Comparison of ENCODE assay signal across 12 cellular contexts in genomic region chr10:43884516-43885105, GRCh38.
DNase-seq lines count a peak whose midpoint lies in the region; ATAC-seq and TF ChIP-seq lines count a peak whose summit lies in the region.
"Had no signal": no experiment of that assay in that cellular context is flagged by ENCODE, and none has a peak within 500 bp of the region (broad histone marks: within the 10 kb centered on the region; RNA-seq: fewer than 3 reads in every experiment).

No MANE protein-coding gene starts in this region.

- H3K79me1 ChIP-seq in H9 (ENCODE audit: insufficient read depth, low read depth, low read length, poor library complexity, severe bottlenecking), result no peaks in the 10 kb centered on the region

- H3K4ac ChIP-seq in H9 (ENCODE audit: low read depth, low read length), result no peak overlapping the region

- H3K4me3 ChIP-seq in AG10803 (ENCODE audit: low read length), result no peak overlapping the region
- H3K4me3 ChIP-seq: GM23248 had no signal

- no peak overlapping the region for H2AFZ ChIP-seq in H9 (ENCODE audit: low read length)
- H2AFZ ChIP-seq: GM23248 had no signal

- H2BK15ac ChIP-seq in H9 (ENCODE audit: low read depth, low read length), result peak overlapping the region; percentile 62; the same call in 1 of the 2 replicates

- POLR2A ChIA-PET in CD4-positive, alpha-beta T cell (lab: Charles Lee), result interaction anchor here (0.8 kb wide), 1 partner anchor 10 kb away, joined by 3 read pairs; no protein-coding TSS in a partner anchor

- no peak overlapping the region; the same call in 1 of the 2 replicates for H3K14ac ChIP-seq in H9 (ENCODE audit: insufficient read depth, low read length)

- no peaks in the 10 kb centered on the region for H4K20me1 ChIP-seq in H9 (ENCODE audit: control insufficient read depth, insufficient read depth, insufficient read length)

- no peak overlapping the region for H3K23ac ChIP-seq in H9 (ENCODE audit: insufficient read length, low read depth, low read length)

- H3K27ac Mint-ChIP-seq in H9, result no peak overlapping the region
- H3K27ac Mint-ChIP-seq in CD4-positive, alpha-beta T cell, result no peak overlapping the region
- H3K27ac Mint-ChIP-seq: CD14-positive monocyte; CD8-positive, alpha-beta memory T cell had no signal

- H3K27ac ChIP-seq in H9 (ENCODE audit: insufficient read length, low read depth, low read length), result no peak overlapping the region
- no peak overlapping the region for H3K27ac ChIP-seq in CD4-positive, alpha-beta T cell (ENCODE audit: low read depth, low read length)
- H3K27ac ChIP-seq: GM23248 had no signal

- no CpG with 5 or more reads among the region's 7 CpGs for WGBS in H9 (ENCODE audit: extremely low coverage, insufficient read length, low lambda C conversion rate)

- H2BK120ac ChIP-seq in H9 (ENCODE audit: low read depth, low read length, poor library complexity, severe bottlenecking), result no peak overlapping the region

- intact Hi-C loops in CD4-positive, alpha-beta T cell (cut with DNase I, micrococcal nuclease), result no loop called here

- H3K4me2 ChIP-seq in H9 (ENCODE audit: insufficient read depth, insufficient read length, low read length), result no peak overlapping the region

- no peaks in the 10 kb centered on the region for H3K79me2 ChIP-seq in H9 (ENCODE audit: insufficient read depth, low read length)

- H3K27me3 ChIP-seq in H9 (ENCODE audit: insufficient read depth, low read length), result no peaks in the 10 kb centered on the region
- H3K27me3 ChIP-seq in CD4-positive, alpha-beta T cell (ENCODE audit: control insufficient read depth, insufficient read depth, low read length), result no peaks in the 10 kb centered on the region

- no peak overlapping the region for H3K18ac ChIP-seq in H9 (ENCODE audit: insufficient read length, low read depth, low read length)

- H2AK5ac ChIP-seq in H9 (ENCODE audit: insufficient read length, low read length), result no peak overlapping the region

- DNase-seq in AG10803 (ENCODE audit: low read depth) (peak; percentile 51), H9 (no peak), NCI-H524 (lab: John Stamatoyannopoulos, UW) (peak; percentile 50 to 59), left kidney (ENCODE audit: low read depth, low spot score) (peak; percentile 79), HUDEP-2 (lab: John Stamatoyannopoulos, UW; ENCODE audit: unreplicated experiment in 76 of 76) (no peak)
- DNase-seq in CD4-positive, alpha-beta T cell, result no peak
- DNase-seq: CD8-positive, alpha-beta memory T cell; DMS53; GM23248; H7 had no signal

- H4K8ac ChIP-seq in H9 (replicated peaks; ENCODE audit: insufficient read length, low read depth, low read length), result peak overlapping the region; percentile 74

- no peaks in the 10 kb centered on the region for H3K23me2 ChIP-seq in H9 (ENCODE audit: insufficient read length, low read depth, low read length, poor library complexity, severe bottlenecking)

- no peaks in the 10 kb centered on the region for H3K9me3 ChIP-seq in H9 (ENCODE audit: control insufficient read depth, low read depth, low read length)
- H3K9me3 ChIP-seq in CD4-positive, alpha-beta T cell (ENCODE audit: control insufficient read depth, low read length), result no peaks in the 10 kb centered on the region

- no peaks in the 10 kb centered on the region for H3K27me3 Mint-ChIP-seq in H9 (ENCODE audit: low read depth)
- H3K27me3 Mint-ChIP-seq in CD4-positive, alpha-beta T cell, result no peaks in the 10 kb centered on the region

- no peak overlapping the region for H2BK5ac ChIP-seq in H9 (ENCODE audit: insufficient read length, low read length)

- H3K9me3 Mint-ChIP-seq in H9, result no peaks in the 10 kb centered on the region
- no peaks in the 10 kb centered on the region for H3K9me3 Mint-ChIP-seq in CD4-positive, alpha-beta T cell
- H3K9me3 Mint-ChIP-seq: CD14-positive monocyte; CD8-positive, alpha-beta memory T cell had no signal

- H3T11ph ChIP-seq in H9 (ENCODE audit: low read length), result no peak overlapping the region

- H2BK12ac ChIP-seq in H9 (ENCODE audit: insufficient read length, low read depth, low read length), result peak overlapping the region; percentile 92

- no peaks in the 10 kb centered on the region for H3K4me1 ChIP-seq in H9 (ENCODE audit: insufficient read depth, low read length)

- no peak overlapping the region for H3K4me3 Mint-ChIP-seq in H9
- no peak overlapping the region for H3K4me3 Mint-ChIP-seq in CD4-positive, alpha-beta T cell
- H3K4me3 Mint-ChIP-seq: CD14-positive monocyte; CD8-positive, alpha-beta memory T cell had no signal

- no peak for TF ChIP-seq CTCF in AG10803 (conservative IDR thresholded peaks at IDR 0.05; ENCODE audit: low read length)
- TF ChIP-seq CTCF in H9 (conservative IDR thresholded peaks at IDR 0.05), result no peak
- TF ChIP-seq CTCF in CD4-positive, alpha-beta T cell (IDR thresholded peaks at IDR 0.05), result no peak

- no peak overlapping the region for H3K9ac ChIP-seq in H9 (ENCODE audit: extremely low read depth, insufficient read length, low read length)
- H3K9ac ChIP-seq: GM23248 had no signal

- H3K4me1 Mint-ChIP-seq in H9, result peaks cover 6 to 9% of the 10 kb centered on the region in 2 experiments
- no peaks in the 10 kb centered on the region for H3K4me1 Mint-ChIP-seq in CD4-positive, alpha-beta T cell (ENCODE audit: low read depth)
- H3K4me1 Mint-ChIP-seq: CD14-positive monocyte; CD8-positive, alpha-beta memory T cell had no signal

- H2BK20ac ChIP-seq in H9 (ENCODE audit: low read depth, low read length, poor library complexity, severe bottlenecking), result no peak overlapping the region

- CTCF ChIA-PET in CD4-positive, alpha-beta T cell (lab: Charles Lee), result no interaction called here

- no peak overlapping the region for H4K5ac ChIP-seq in H9 (ENCODE audit: insufficient read length, low read depth, low read length)

- no peak for ATAC-seq in CD4-positive, alpha-beta T cell (ENCODE audit: poor library complexity)
- no peak for ATAC-seq in HG03469 (IDR thresholded peaks at IDR 0.05; ENCODE audit: unreplicated experiment)

- no peaks in the 10 kb centered on the region for H3K36me3 Mint-ChIP-seq in H9 (ENCODE audit: insufficient read depth in 1 of 3, low read depth in 3 of 3)
- H3K36me3 Mint-ChIP-seq in CD4-positive, alpha-beta T cell (ENCODE audit: low read depth), result no peaks in the 10 kb centered on the region
- H3K36me3 Mint-ChIP-seq: CD14-positive monocyte; CD8-positive, alpha-beta memory T cell had no signal

- H4K91ac ChIP-seq in H9 (ENCODE audit: insufficient read length, low read depth, low read length), result no peak overlapping the region

- H3K56ac ChIP-seq in H9 (ENCODE audit: insufficient read length, low read depth, low read length), result no peak overlapping the region

Comparison
In these comparisons a context has a peak if more than half of its experiments do, and no peak if none do; other contexts are left out.
1. DNase-seq: peak in AG10803 (single experiment), NCI-H524 (2 of 2) and left kidney (single experiment); none in H9 (single experiment), CD4-positive, alpha-beta T cell (0 of 10) and HUDEP-2 (0 of 76).